27 cellular contexts compared by ENCODE assay signal in the genomic region with DNA sequence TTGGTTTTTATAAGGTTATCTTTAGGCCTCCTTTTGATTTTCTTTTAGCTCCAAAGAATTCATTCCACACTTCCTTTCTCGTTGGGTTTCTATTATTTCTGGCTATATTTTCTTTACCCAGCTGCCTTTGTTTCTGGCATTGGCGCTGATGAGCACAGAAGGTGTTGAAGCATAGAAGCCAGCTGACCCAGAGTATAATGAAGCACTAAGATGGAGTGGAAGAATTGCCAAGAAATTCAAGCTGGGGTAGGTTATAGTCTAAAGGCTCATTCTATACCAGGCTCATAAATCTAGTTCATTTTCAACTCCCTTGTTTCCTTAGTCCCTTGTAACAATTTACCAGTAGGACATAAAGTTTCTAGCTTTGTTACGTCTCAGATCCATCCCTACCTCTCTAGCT.
"Had no signal": no experiment of that assay in that cellular context is flagged by ENCODE, and none has a peak within 500 bp of the region (broad histone marks: within the 10 kb centered on the region; RNA-seq: fewer than 3 reads in every experiment).

No MANE protein-coding gene starts in this region.

- H3K4me3 ChIP-seq: ascending aorta, breast epithelium, MG63, SJCRH30, SK-N-MC had no signal

- H3K36me3 ChIP-seq: ascending aorta, breast epithelium, MG63, SJCRH30, WERI-Rb-1 had no signal

- DNase-seq: activated CD4-positive, alpha-beta T cell treated with anti-CD3 and anti-CD28 coated beads for 1 hour; activated CD4-positive, alpha-beta T cell treated with anti-CD3 and anti-CD28 coated beads for 48 hours; activated CD4-positive, alpha-beta T cell treated with anti-CD3 and anti-CD28 coated beads, Interleukin-2, amount 50 U/mL, for 48 hours; activated CD4-positive, CD25-positive, alpha-beta regulatory T cell; activated CD8-positive, alpha-beta T cell treated with anti-CD3 and anti-CD28 coated beads, Interleukin-2, amount 10 ng/mL, durations not matched to agents 7 days and 5 days; activated gamma-delta T cell; activated naive CD4-positive, alpha-beta T cell treated with Interleukin-2 at 50 U/mL for 16 hours; activated naive CD8-positive, alpha-beta T cell treated with anti-CD3 and anti-CD28 coated beads, Interleukin-2, amount 10 ng/mL, durations not matched to agents 7 days and 5 days; activated T-cell treated with anti-CD3 and anti-CD28 coated beads, Interleukin-2, amount 50 U/mL, for 24 hours; amygdala; Kasumi-1; KG1; MG63; NCI-H1048; NCI-H1417 treated with DMSO at 0.1 percent for 48 hours; NCI-H187 treated with DMSO at 0.1 percent for 48 hours; NCI-H2081; NCI-H2227 treated with DMSO at 0.1 percent for 48 hours; NCI-H524 treated with DMSO at 0.1 percent for 48 hours; OCI-M1; SHP77; SJCRH30; T1000; WERI-Rb-1 had no signal

- H3K27ac ChIP-seq: ascending aorta, breast epithelium, SJCRH30, SK-N-MC had no signal

- H3K4me1 ChIP-seq: ascending aorta had no signal

- H3K9me3 ChIP-seq: ascending aorta, breast epithelium, MG63, SJCRH30 had no signal

- H3K27me3 ChIP-seq: ascending aorta, breast epithelium, MG63, SJCRH30 had no signal
